Comparison of ENCODE assay signal across 9 cellular contexts in genomic region chr17:42675348-42675983, GRCh38. TPM values are rescaled to one million over a fixed set of nuclear protein-coding genes. Genes with fewer than 3 reads are reported as not detected.
DNase-seq lines count a peak whose midpoint lies in the region; ATAC-seq, FAIRE-seq and TF ChIP-seq lines count a peak whose summit lies in the region.
"Had no signal": no experiment of that assay in that cellular context is flagged by ENCODE, and none has a peak within 500 bp of the region (broad histone marks: within the 10 kb centered on the region; RNA-seq: fewer than 3 reads in every experiment).

No MANE protein-coding gene starts in this region.

- RAD21 ChIA-PET in GM12878 (lab: Charles Lee; ENCODE audit: unreplicated experiment): interaction anchor here (1.3 to 6.5 kb wide), 7 partner anchors 16 to 322 kb away, joined by 4 to 152 read pairs (median 7); partner anchors contain the start of genes PSMC3IP, RETREG3, RPL27 and TUBG1

- ATAC-seq in stimulated activated naive CD8-positive, alpha-beta T cell treated with anti-CD3 and anti-CD28 coated beads, Interleukin-15, amount 100 ng/mL, for 72 hours: no peak
- no peak for ATAC-seq in stimulated activated naive CD8-positive, alpha-beta T cell treated with anti-CD3 and anti-CD28 coated beads, Interleukin-15, Interleukin-2, amounts not matched to agents 100 U/mL and 50 U/mL, for 24 hours
- ATAC-seq in GM12878 (no peak), aorta (ENCODE audit: low FRiP score) (no peak)
- no peak for ATAC-seq in activated CD8-positive, alpha-beta T cell treated with anti-CD3 and anti-CD28 coated beads for 36 hours

- peaks cover 55% of the 10 kb centered on the region for H3K79me2 ChIP-seq in GM12878 (ENCODE audit: control insufficient read depth, insufficient read depth, low read length)

- CTCF ChIA-PET in GM12878 (lab: Yijun Ruan, JAX): interaction anchor here (0.6 to 10.1 kb wide), 9 partner anchors 14 to 95 kb away, joined by 3 to 239 read pairs (median 13); partner anchors contain the start of genes PSMC3IP, RETREG3, TUBG1 and TUBG2
- CTCF ChIA-PET in activated CD8-positive, alpha-beta T cell treated with anti-CD3 and anti-CD28 coated beads for 36 hours (lab: Charles Lee): interaction anchor here (2.5 kb wide), 1 partner anchor 97 kb away, joined by 17 read pairs; the partner anchor contains the start of gene PSMC3IP

- H3K9ac ChIP-seq in GM12878 (ENCODE audit: control insufficient read depth, insufficient read depth, low read length): peak overlapping the region; percentile 87

- peak overlapping the region; percentile 24 for H2AFZ ChIP-seq in GM12878 (ENCODE audit: control insufficient read depth, low read depth, low read length)

- in situ Hi-C loops in GM12878 (cut with MboI): no loop called here

- no peaks in the 10 kb centered on the region for H4K20me1 ChIP-seq in GM12878 (ENCODE audit: control insufficient read depth, insufficient read depth)

- H3K36me3 ChIP-seq in GM12878 (ENCODE audit: control insufficient read depth in 2 of 2, insufficient read depth in 2 of 2, low read length in 1 of 2) (peaks cover 8 to 20% of the 10 kb centered on the region in 2 experiments; a peak in 3 of 4 replicates), aorta (ENCODE audit: control insufficient read depth in 1 of 2, insufficient read depth in 2 of 2, low read length in 1 of 2) (peaks cover 0 to 2% of the 10 kb centered on the region in 2 donors)

- peak overlapping the region; percentile 54 for H3K27ac ChIP-seq in GM12878 (ENCODE audit: control insufficient read depth, insufficient read depth)
- peak overlapping the region; percentile 28 to 72 for H3K27ac ChIP-seq in aorta (ENCODE audit: low read depth in 1 of 2, low read length in 2 of 2)

- H3K4me3 ChIP-seq in GM12878 (peak overlapping the region; percentile 98), lower leg skin (ENCODE audit: low read depth, poor library complexity, severe bottlenecking) (peak overlapping the region; percentile 87), aorta (ENCODE audit: low read length in 2 of 2) (peak overlapping the region; percentile 60 to 70)

- no peaks in the 10 kb centered on the region for H3K27me3 ChIP-seq in GM12878 (replicated peaks in 1 of 2; ENCODE audit: control insufficient read depth in 2 of 2, insufficient read depth in 2 of 2, low read length in 1 of 2)
- H3K27me3 ChIP-seq in aorta (ENCODE audit: control insufficient read depth in 1 of 2, insufficient read depth in 2 of 2, low read length in 1 of 2): no peaks in the 10 kb centered on the region

- H3K4me1 ChIP-seq in GM12878 (ENCODE audit: control insufficient read depth, insufficient read depth, low read length): peaks cover 20% of the 10 kb centered on the region
- H3K4me1 ChIP-seq in aorta (ENCODE audit: control insufficient read depth in 1 of 2, insufficient read depth in 2 of 2, low read length in 2 of 2): no peaks in the 10 kb centered on the region

- intact Hi-C loops in GM12878 (cut with micrococcal nuclease; ENCODE audit: unreplicated experiment) (no loop called here), lower leg skin (cut with DNase I; ENCODE audit: low total_unique reads) (no loop called here), aorta (cut with DNase I) (no loop called here)
- intact Hi-C loops in activated CD8-positive, alpha-beta T cell treated with anti-CD3 and anti-CD28 coated beads for 36 hours (cut with micrococcal nuclease): loop anchor here (5.0 kb wide), 1 partner anchor 98 kb away; the partner anchor contains the start of gene PSMC3IP

- H3K9me3 ChIP-seq in GM12878 (replicated peaks; ENCODE audit: control insufficient read depth, insufficient read depth, low read length) (no peaks in the 10 kb centered on the region), aorta (ENCODE audit: control insufficient read depth, low read length) (no peaks in the 10 kb centered on the region)

- no peak for TF ChIP-seq CTCF in GM12878 (IDR thresholded peaks at IDR 0.05 in 2 of 3, conservative IDR thresholded peaks at IDR 0.05 in 1 of 3; ENCODE audit: control insufficient read depth in 2 of 3, extremely low read depth in 1 of 3, insufficient read depth in 1 of 3, low read depth in 3 of 3, low read length in 3 of 3)
- no peak for TF ChIP-seq CTCF in lower leg skin (IDR thresholded peaks at IDR 0.05)
- TF ChIP-seq CTCF in activated CD8-positive, alpha-beta T cell treated with anti-CD3 and anti-CD28 coated beads for 36 hours (IDR thresholded peaks at IDR 0.05): no peak

- FAIRE-seq in GM12878 (lab: Jason Lieb, UNC): no peak

- H3K36me3 Mint-ChIP-seq in activated CD8-positive, alpha-beta T cell treated with anti-CD3 and anti-CD28 coated beads for 36 hours (ENCODE audit: low read depth): no peaks in the 10 kb centered on the region

- H3K4me3 Mint-ChIP-seq in stimulated activated naive CD8-positive, alpha-beta T cell treated with anti-CD3 and anti-CD28 coated beads, Interleukin-15, amount 100 ng/mL, for 72 hours: peak overlapping the region; percentile 87 to 93
- H3K4me3 Mint-ChIP-seq in activated CD8-positive, alpha-beta T cell treated with anti-CD3 and anti-CD28 coated beads for 36 hours: no peak overlapping the region

- peaks cover 77% of the 10 kb centered on the region for H3K4me1 Mint-ChIP-seq in stimulated activated naive CD8-positive, alpha-beta T cell treated with anti-CD3 and anti-CD28 coated beads, Interleukin-15, amount 100 ng/mL, for 72 hours
- H3K4me1 Mint-ChIP-seq in activated CD8-positive, alpha-beta T cell treated with anti-CD3 and anti-CD28 coated beads for 36 hours (ENCODE audit: low read depth): peaks cover 42% of the 10 kb centered on the region

- POLR2A ChIA-PET in GM12878 (lab: Charles Lee): interaction anchor here (0.6 to 6.6 kb wide), 14 partner anchors 8 to 140 kb away, joined by 3 to 120 read pairs (median 6); partner anchors contain the start of genes NAGLU, PSMC3IP, RETREG3 and TUBG1
- POLR2A ChIA-PET in activated CD8-positive, alpha-beta T cell treated with anti-CD3 and anti-CD28 coated beads for 36 hours (lab: Charles Lee): interaction anchor here (0.7 to 1.2 kb wide), 4 partner anchors 16 to 985 kb away, joined by 3 to 5 read pairs (median 3); partner anchors contain the start of genes TUBG2 and VPS25

- no peak for TF ChIP-seq EP300 in GM12878 (IDR thresholded peaks at IDR 0.05; ENCODE audit: borderline replicate concordance in 1 of 2, control insufficient read depth in 1 of 2, low read depth in 2 of 2, low read length in 2 of 2)

- no peak for TF ChIP-seq RAD21 in GM12878 (IDR thresholded peaks at IDR 0.05; ENCODE audit: insufficient read depth, low read depth, low read length)

- TF ChIP-seq POLR2A in GM12878 (IDR thresholded peaks at IDR 0.05; ENCODE audit: low read depth, low read length): no peak; the same call in 1 of the 2 replicates
- no peak for TF ChIP-seq POLR2A in lower leg skin (IDR thresholded peaks at IDR 0.05)

- DNase-seq in stimulated activated naive CD8-positive, alpha-beta T cell treated with anti-CD3 and anti-CD28 coated beads, Interleukin-15, amount 100 ng/mL, for 72 hours: no peak
- DNase-seq in stimulated activated naive CD8-positive, alpha-beta T cell treated with anti-CD3 and anti-CD28 coated beads, Interleukin-15, Interleukin-2, amounts not matched to agents 100 U/mL and 50 U/mL, for 24 hours: no peak
- DNase-seq in GM12878 (ENCODE audit: low read depth, low spot score) (no peak), lower leg skin (ENCODE audit: low spot score in 2 of 2) (no peak), aorta (no peak), NCI-H128 (lab: John Stamatoyannopoulos, UW; ENCODE audit: unreplicated experiment) (no peak)
- DNase-seq in activated CD8-positive, alpha-beta T cell treated with anti-CD3 and anti-CD28 coated beads for 36 hours: no peak
- no peak for DNase-seq in activated effector memory CD4-positive, alpha-beta T cell treated with Interleukin-2 at 50 U/mL for 16 hours

- SMC1A ChIA-PET in GM12878 (lab: Charles Lee; ENCODE audit: uncharacterized antibody, unreplicated experiment): interaction anchor here (1.2 to 8.3 kb wide), 8 partner anchors 15 to 126 kb away, joined by 3 to 124 read pairs (median 10); partner anchors contain the start of genes PSMC3IP, RETREG3 and TUBG1

- peak overlapping the region; percentile 81 for H3K4me2 ChIP-seq in GM12878 (ENCODE audit: control insufficient read depth, insufficient read depth)

- no TSS peak for BruUV-seq in GM12878 (replicated peaks; lab: Mats Ljungman, UMichigan)

- no peak overlapping the region for H3K27ac Mint-ChIP-seq in stimulated activated naive CD8-positive, alpha-beta T cell treated with anti-CD3 and anti-CD28 coated beads, Interleukin-15, amount 100 ng/mL, for 72 hours
- no peak overlapping the region for H3K27ac Mint-ChIP-seq in activated CD8-positive, alpha-beta T cell treated with anti-CD3 and anti-CD28 coated beads for 36 hours

- no peaks in the 10 kb centered on the region for H3K9me3 Mint-ChIP-seq in stimulated activated naive CD8-positive, alpha-beta T cell treated with anti-CD3 and anti-CD28 coated beads, Interleukin-15, amount 100 ng/mL, for 72 hours
- no peaks in the 10 kb centered on the region for H3K9me3 Mint-ChIP-seq in activated CD8-positive, alpha-beta T cell treated with anti-CD3 and anti-CD28 coated beads for 36 hours
- H3K9me3 Mint-ChIP-seq: central memory CD8-positive, alpha-beta T cell had no signal

- peaks cover 72% of the 10 kb centered on the region for H3K27me3 Mint-ChIP-seq in stimulated activated naive CD8-positive, alpha-beta T cell treated with anti-CD3 and anti-CD28 coated beads, Interleukin-15, amount 100 ng/mL, for 72 hours
- peaks cover 44% of the 10 kb centered on the region for H3K27me3 Mint-ChIP-seq in activated CD8-positive, alpha-beta T cell treated with anti-CD3 and anti-CD28 coated beads for 36 hours

- WGBS in GM12878 (ENCODE audit: insufficient coverage, insufficient replicate concordance, low lambda C conversion rate, missing lambda C conversion rate): under 1% methylated on average over 27 of the region's 29 CpGs
- WGBS in lower leg skin, 2 donors: 1 to 2% methylated on average over 14 to 26 of the region's 29 CpGs
- 0 to 1% methylated on average over 28 to 29 of the region's 29 CpGs for WGBS in aorta, 2 donors

RNA-seq across cellular contexts. Expression of gene PLEKHH3, which starts 1.3 kb away (rescaled TPM):
- 39.3 and 53.5 TPM in 2 replicates for total RNA-seq in GM12878 (2013; cell fraction: nucleolus; rRNA removed)
- total RNA-seq in GM12878 (2014; rRNA removed): 15.8 and 22.3 TPM in 2 replicates
- total RNA-seq in GM12878 (2014; rRNA removed; fragmentation: Illumina TruSeq; extraction: Trizol): 7.0 and 7.8 TPM in 2 replicates
- total RNA-seq in GM12878 (2021): 35.5 and 38.0 TPM in 2 replicates
- 6.9 TPM for polyA plus RNA-seq in GM12878 (2011; ENCODE audit: low read depth)
- 4.0 and 14.0 TPM in 2 replicates for polyA plus RNA-seq in GM12878 (2011; rRNA removed)
- polyA plus RNA-seq in GM12878 (2011; cell fraction: cytosol; rRNA removed): 18.7 and 28.9 TPM in 2 replicates
- 87.8 and 125 TPM in 2 replicates for polyA plus RNA-seq in GM12878 (2011; cell fraction: nucleus; rRNA removed)
- polyA plus RNA-seq in GM12878 (2012): 26.0 and 33.7 TPM in 2 replicates
- 1.5 and 3.9 TPM in 2 replicates for polyA plus RNA-seq in GM12878 (2014; fragmentation: Illumina TruSeq; extraction: Trizol)
- polyA plus RNA-seq in GM12878 (2014; fragmentation: Nextera tagmentation; extraction: Ambion mirVana): 1 to 10 TPM in 1 of 2 experiments, under 1 TPM in 1; 0.31 to 2.1 TPM
- 29.5 and 31.3 TPM in 2 replicates for polyA plus RNA-seq in GM12878 (2014; rRNA removed)
- polyA plus RNA-seq in GM12878 (2016; fragmentation: Nextera tagmentation; extraction: Ambion mirVana): 10 to 100 TPM; 10.3 to 11.8 TPM
- 4.8 and 17.2 TPM in 2 replicates for polyA minus RNA-seq in GM12878 (2011; rRNA and poly(A)+ RNA removed)
- polyA minus RNA-seq in GM12878 (2011; cell fraction: cytosol; rRNA and poly(A)+ RNA removed): 17.5 and 20.7 TPM in 2 replicates
- 15.4 and 25.4 TPM in 2 replicates for polyA minus RNA-seq in GM12878 (2011; cell fraction: nucleus; rRNA and poly(A)+ RNA removed)
- total RNA-seq in lower leg skin: 10 to 100 TPM; 36.1 to 66.6 (median 44.0) TPM
- 10 to 100 TPM; 27.0 to 47.5 TPM for total RNA-seq in aorta
- polyA plus RNA-seq in aorta: 10 to 100 TPM; 10.0 to 59.3 TPM
- under 1 TPM; 0.29 to 0.65 TPM for total RNA-seq in activated CD8-positive, alpha-beta T cell treated with anti-CD3 and anti-CD28 coated beads for 36 hours

RNA-seq across cellular contexts. Expression of gene CCR10, which starts 6.2 kb away (rescaled TPM):
- total RNA-seq in GM12878 (2013; cell fraction: nucleolus; rRNA removed): 7.4 TPM in 2 replicates
- total RNA-seq in GM12878 (2014; rRNA removed) (25.2 and 34.2 TPM in 2 replicates), GM12878 (2014; rRNA removed; fragmentation: Illumina TruSeq; extraction: Trizol) (1.7 and 2.3 TPM in 2 replicates), GM12878 (2021) (54.0 and 61.3 TPM in 2 replicates), lower leg skin (1 to 10 TPM in 2 of 4 donors, not detected in 2; 1.4 to 1.6 TPM), aorta (1 to 10 TPM; 2.5 to 3.4 TPM)
- 6.0 TPM for polyA plus RNA-seq in GM12878 (2011; ENCODE audit: low read depth)
- polyA plus RNA-seq in GM12878 (2011; rRNA removed) (1.7 and 2.6 TPM in 2 replicates), GM12878 (2014; fragmentation: Illumina TruSeq; extraction: Trizol) (0.22 and 0.82 TPM in 2 replicates), GM12878 (2014; fragmentation: Nextera tagmentation; extraction: Ambion mirVana) (under 1 TPM; 0.05 to 0.27 TPM), GM12878 (2014; rRNA removed) (21.0 and 30.9 TPM in 2 replicates), GM12878 (2016; fragmentation: Nextera tagmentation; extraction: Ambion mirVana) (10 to 100 TPM; 60.3 to 63.6 TPM), aorta (1 to 10 TPM in 1 of 2 donors, under 1 TPM in 1; 0.50 to 3.7 TPM)
- 7.5 and 12.9 TPM in 2 replicates for polyA plus RNA-seq in GM12878 (2011; cell fraction: cytosol; rRNA removed)
- 18.7 and 23.8 TPM in 2 replicates for polyA plus RNA-seq in GM12878 (2011; cell fraction: nucleus; rRNA removed)
- polyA plus RNA-seq in GM12878 (2012): 20.8 and 43.4 TPM in 2 replicates
- polyA minus RNA-seq in GM12878 (2011; rRNA and poly(A)+ RNA removed): 2.6 and 3.8 TPM in 2 replicates
- 7.2 and 10.8 TPM in 2 replicates for polyA minus RNA-seq in GM12878 (2011; cell fraction: cytosol; rRNA and poly(A)+ RNA removed)
- 7.9 and 15.9 TPM in 2 replicates for polyA minus RNA-seq in GM12878 (2011; cell fraction: nucleus; rRNA and poly(A)+ RNA removed)
- not detected for total RNA-seq in activated CD8-positive, alpha-beta T cell treated with anti-CD3 and anti-CD28 coated beads for 36 hours

RNA-seq across cellular contexts. Expression of gene CNTNAP1, which starts 6.9 kb away (rescaled TPM):
- total RNA-seq in GM12878 (2013; cell fraction: nucleolus; rRNA removed): 57.8 and 68.0 TPM in 2 replicates
- total RNA-seq in GM12878 (2014; rRNA removed): 11.1 and 12.9 TPM in 2 replicates
- total RNA-seq in GM12878 (2014; rRNA removed; fragmentation: Illumina TruSeq; extraction: Trizol): 7.4 and 8.0 TPM in 2 replicates
- total RNA-seq in GM12878 (2021): 26.0 and 29.9 TPM in 2 replicates
- 10.6 TPM for polyA plus RNA-seq in GM12878 (2011; ENCODE audit: low read depth)
- 10.2 and 19.6 TPM in 2 replicates for polyA plus RNA-seq in GM12878 (2011; rRNA removed)
- polyA plus RNA-seq in GM12878 (2011; cell fraction: cytosol; rRNA removed): 26.2 and 27.3 TPM in 2 replicates
- 194 and 207 TPM in 2 replicates for polyA plus RNA-seq in GM12878 (2011; cell fraction: nucleus; rRNA removed)
- 22.3 and 24.4 TPM in 2 replicates for polyA plus RNA-seq in GM12878 (2012)
- polyA plus RNA-seq in GM12878 (2014; fragmentation: Illumina TruSeq; extraction: Trizol): 10.6 and 14.1 TPM in 2 replicates
- 1 to 10 TPM in 1 of 2 experiments, under 1 TPM in 1; 0.95 to 1.9 TPM for polyA plus RNA-seq in GM12878 (2014; fragmentation: Nextera tagmentation; extraction: Ambion mirVana)
- polyA plus RNA-seq in GM12878 (2014; rRNA removed): 22.0 and 26.6 TPM in 2 replicates
- polyA plus RNA-seq in GM12878 (2016; fragmentation: Nextera tagmentation; extraction: Ambion mirVana): 1 to 10 TPM; 2.5 to 2.7 TPM
- polyA minus RNA-seq in GM12878 (2011; rRNA and poly(A)+ RNA removed): 12.7 and 16.8 TPM in 2 replicates
- polyA minus RNA-seq in GM12878 (2011; cell fraction: cytosol; rRNA and poly(A)+ RNA removed): 11.6 and 12.4 TPM in 2 replicates
- polyA minus RNA-seq in GM12878 (2011; cell fraction: nucleus; rRNA and poly(A)+ RNA removed): 20.2 and 29.2 TPM in 2 replicates
- 1 to 10 TPM in 1 of 4 donors, under 1 TPM in 3; 0.13 to 1.5 (median 0.65) TPM for total RNA-seq in lower leg skin
- total RNA-seq in aorta: 10 to 100 TPM in 1 of 2 donors, 1 to 10 TPM in 1; 7.6 to 25.8 TPM
- 10 to 100 TPM in 1 of 2 donors, 1 to 10 TPM in 1; 1.0 to 11.5 TPM for polyA plus RNA-seq in aorta
- total RNA-seq in activated CD8-positive, alpha-beta T cell treated with anti-CD3 and anti-CD28 coated beads for 36 hours: under 1 TPM; 0.13 to 0.25 TPM

RNA-seq across cellular contexts. Expression of gene TUBG2, which starts 16.4 kb away (rescaled TPM):
- 44.1 and 46.6 TPM in 2 replicates for total RNA-seq in GM12878 (2013; cell fraction: nucleolus; rRNA removed)
- total RNA-seq in GM12878 (2014; rRNA removed): 6.0 and 6.8 TPM in 2 replicates
- total RNA-seq in GM12878 (2014; rRNA removed; fragmentation: Illumina TruSeq; extraction: Trizol): 3.8 and 4.7 TPM in 2 replicates
- total RNA-seq in GM12878 (2021): 7.7 and 9.1 TPM in 2 replicates
- polyA plus RNA-seq in GM12878 (2011; ENCODE audit: low read depth): 8.9 TPM
- polyA plus RNA-seq in GM12878 (2011; rRNA removed): 12.4 and 14.4 TPM in 2 replicates
- 17.1 and 21.5 TPM in 2 replicates for polyA plus RNA-seq in GM12878 (2011; cell fraction: cytosol; rRNA removed)
- polyA plus RNA-seq in GM12878 (2011; cell fraction: nucleus; rRNA removed): 71.5 and 76.2 TPM in 2 replicates
- 15.4 and 17.1 TPM in 2 replicates for polyA plus RNA-seq in GM12878 (2012)
- polyA plus RNA-seq in GM12878 (2014; fragmentation: Illumina TruSeq; extraction: Trizol): 5.8 and 8.8 TPM in 2 replicates
- polyA plus RNA-seq in GM12878 (2014; fragmentation: Nextera tagmentation; extraction: Ambion mirVana): 1 to 10 TPM; 1.2 to 1.8 TPM
- polyA plus RNA-seq in GM12878 (2014; rRNA removed): 11.3 and 12.5 TPM in 2 replicates
- polyA plus RNA-seq in GM12878 (2016; fragmentation: Nextera tagmentation; extraction: Ambion mirVana): 10 to 100 TPM; 11.3 to 11.9 TPM
- 5.3 and 8.6 TPM in 2 replicates for polyA minus RNA-seq in GM12878 (2011; rRNA and poly(A)+ RNA removed)
- 2.8 and 4.8 TPM in 2 replicates for polyA minus RNA-seq in GM12878 (2011; cell fraction: cytosol; rRNA and poly(A)+ RNA removed)
- polyA minus RNA-seq in GM12878 (2011; cell fraction: nucleus; rRNA and poly(A)+ RNA removed): 14.5 and 16.8 TPM in 2 replicates
- 10 to 100 TPM; 10.6 to 19.3 (median 13.7) TPM for total RNA-seq in lower leg skin
- total RNA-seq in aorta: 10 to 100 TPM; 23.4 to 42.6 TPM
- 10 to 100 TPM; 23.9 to 72.2 TPM for polyA plus RNA-seq in aorta
- 1 to 10 TPM; 7.5 TPM for total RNA-seq in activated CD8-positive, alpha-beta T cell treated with anti-CD3 and anti-CD28 coated beads for 36 hours

Comparison
In these comparisons a context has a peak if more than half of its experiments do, and no peak if none do; other contexts are left out.
1. RNA of gene PLEKHH3, which starts 1.3 kb away (total RNA-seq): 27.0 to 47.5 TPM in aorta, 36.1 to 66.6 TPM in lower leg skin and 7.0 to 53.5 TPM in GM12878; 0.29 to 0.65 TPM in activated CD8-positive, alpha-beta T cell treated with anti-CD3 and anti-CD28 coated beads for 36 hours; every median in the first group is over 4 times any median in the second.
2. Peak in every context shown above with its lines, with median percentiles within 50 percentile points of each other: H3K4me3 ChIP-seq.